In the genomic region with DNA sequence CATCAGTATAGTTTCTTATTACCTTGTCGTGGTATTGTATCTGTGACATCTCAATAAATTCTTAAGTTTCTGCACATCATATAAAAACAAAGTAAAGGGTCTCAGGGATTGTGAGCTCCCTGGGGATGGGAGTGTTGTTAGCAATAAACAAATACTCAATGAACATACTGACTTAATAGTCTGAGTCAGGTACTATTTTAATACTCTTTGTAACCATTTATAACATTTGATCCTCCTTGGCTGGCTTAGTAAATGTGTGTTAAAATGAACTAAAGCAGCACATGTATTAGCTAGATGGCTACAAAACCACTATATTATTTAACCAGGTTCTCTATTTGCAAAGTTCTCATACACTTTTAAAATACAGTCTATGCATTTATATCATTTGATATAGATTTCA, we compare ENCODE assay signal across 11 cellular contexts. TPM values are rescaled to one million over a fixed set of nuclear protein-coding genes. Genes with fewer than 3 reads are reported as not detected.
DNase-seq lines count a peak whose midpoint lies in the region; ATAC-seq and TF ChIP-seq lines count a peak whose summit lies in the region.
"Had no signal": no experiment of that assay in that cellular context is flagged by ENCODE, and none has a peak within 500 bp of the region (broad histone marks: within the 10 kb centered on the region; RNA-seq: fewer than 3 reads in every experiment).

No MANE protein-coding gene starts in this region.

- TF ChIP-seq RAD21 in neural cell (conservative IDR thresholded peaks at IDR 0.05) = no peak

- no peak overlapping the region for H3K27ac Mint-ChIP-seq in Calu3 (ENCODE audit: unreplicated experiment)

- H3K4me2 ChIP-seq in neural cell (ENCODE audit: low read length) = peak overlapping the region; percentile 87

- H3K27ac ChIP-seq in HUES64 (ENCODE audit: low read depth, low read length) (no peak overlapping the region), neural cell (ENCODE audit: low read length) (no peak overlapping the region)

- H3K9me2 ChIP-seq in neural cell (ENCODE audit: insufficient read depth, low read length) = no peaks in the 10 kb centered on the region

- no peak overlapping the region for H2AFZ ChIP-seq in neural cell (ENCODE audit: low read depth, low read length)

- H3K27me3 ChIP-seq in HUES64 (ENCODE audit: insufficient read depth, low read length) (no peaks in the 10 kb centered on the region), adipocyte (replicated peaks; ENCODE audit: control insufficient read depth, insufficient read depth, low read length) (no peaks in the 10 kb centered on the region), neural cell (ENCODE audit: insufficient read depth, low read depth, low read length) (no peaks in the 10 kb centered on the region)
- H3K27me3 ChIP-seq: stomach had no signal

- H3K36me3 Mint-ChIP-seq in Calu3 (ENCODE audit: insufficient read depth, unreplicated experiment) = peaks cover 33% of the 10 kb centered on the region

- no peaks in the 10 kb centered on the region for H3K9me3 ChIP-seq in HUES64 (ENCODE audit: insufficient read depth, low read depth, low read length)
- H3K9me3 ChIP-seq in adipocyte (ENCODE audit: control insufficient read depth, low read length) = no peaks in the 10 kb centered on the region
- no peaks in the 10 kb centered on the region for H3K9me3 ChIP-seq in neural cell (ENCODE audit: low read length)
- H3K9me3 ChIP-seq: stomach had no signal

- peaks cover 20% of the 10 kb centered on the region for H3K79me2 ChIP-seq in neural cell (replicated peaks; ENCODE audit: insufficient read depth, low read length)

- CTCF ChIA-PET in Calu3 (lab: Charles Lee) = no interaction called here

- H3K4me1 ChIP-seq in HUES64 (ENCODE audit: insufficient read depth, low read length) (peaks cover 17% of the 10 kb centered on the region; the same call in 1 of the 2 replicates), adipocyte (ENCODE audit: control insufficient read depth, insufficient read depth, low read length) (peaks cover 30% of the 10 kb centered on the region)

- H3K36me3 ChIP-seq in HUES64 (ENCODE audit: insufficient read depth, low read length) = peaks cover 46% of the 10 kb centered on the region
- peaks cover 26% of the 10 kb centered on the region for H3K36me3 ChIP-seq in adipocyte (ENCODE audit: control insufficient read depth, insufficient read depth, low read length, severe bottlenecking)
- H3K36me3 ChIP-seq in neural cell (ENCODE audit: insufficient read depth, low read length) = no peaks in the 10 kb centered on the region

- intact Hi-C loops in Calu3 (cut with micrococcal nuclease; ENCODE audit: unreplicated experiment) (loop anchor here (2.0 kb wide), 1 partner anchor 74 kb away; no protein-coding TSS in a partner anchor), left colon (cut with DNase I, micrococcal nuclease) (no loop called here)

- no peak for DNase-seq in Calu3
- DNase-seq in adipocyte (ENCODE audit: low read depth) = no peak
- DNase-seq in NCI-H82 (lab: John Stamatoyannopoulos, UW) = no peak
- DNase-seq in SHP77 treated with DMSO at 0.1 percent for 48 hours (lab: John Stamatoyannopoulos, UW) = no peak
- DNase-seq in left colon = no peak
- DNase-seq: activated CD4-positive, CD25-positive, alpha-beta regulatory T cell; erythroblast; NCI-H1694; stomach had no signal

- TF ChIP-seq CTCF in Calu3 (IDR thresholded peaks at IDR 0.05; ENCODE audit: unreplicated experiment) (no peak), neural cell (IDR thresholded peaks at IDR 0.05; ENCODE audit: poor library complexity, severe bottlenecking) (no peak)

- peak overlapping the region; percentile 98 for H3K4me3 Mint-ChIP-seq in Calu3 (ENCODE audit: low read depth, unreplicated experiment)

- H3K9me3 Mint-ChIP-seq in Calu3 (ENCODE audit: low read depth, unreplicated experiment) = no peaks in the 10 kb centered on the region

- H3K9ac ChIP-seq in HUES64 (ENCODE audit: low read depth, low read length) (no peak overlapping the region), adipocyte (ENCODE audit: low read length) (peak overlapping the region; percentile 1), neural cell (ENCODE audit: low read length) (no peak overlapping the region)

- H3K27me3 Mint-ChIP-seq in Calu3 (ENCODE audit: unreplicated experiment) = no peaks in the 10 kb centered on the region

- BruUV-seq in Calu3 (replicated peaks; lab: Mats Ljungman, UMichigan) = no TSS peak

- H3K4me3 ChIP-seq in HUES64 (ENCODE audit: low read length) = peak overlapping the region; percentile 94; the same call in 1 of the 2 replicates
- H3K4me3 ChIP-seq in adipocyte (ENCODE audit: low read length) = peak overlapping the region; percentile 93
- H3K4me3 ChIP-seq in neural cell (ENCODE audit: low read length) = peak overlapping the region; percentile 80

- H3K4me1 Mint-ChIP-seq in Calu3 (ENCODE audit: low read depth, unreplicated experiment) = peaks cover 53% of the 10 kb centered on the region

- WGBS in HUES64 = no CpG with 5 or more reads among the region's 1 CpG

- H3F3A ChIP-seq in neural cell (ENCODE audit: insufficient read depth, low read length, poor library complexity, severe bottlenecking) = no peaks in the 10 kb centered on the region

- H4K20me1 ChIP-seq in neural cell (ENCODE audit: insufficient read depth) = no peaks in the 10 kb centered on the region

- no peak for ATAC-seq in left colon

- TF ChIP-seq EP300 in neural cell (conservative IDR thresholded peaks at IDR 0.05; ENCODE audit: poor library complexity, severe bottlenecking) = no peak

TF ChIP-seq in neural cell, 6 proteins besides CTCF, POLR2A, EP300 and RAD21:
- TF ChIP-seq, protein P1, sequence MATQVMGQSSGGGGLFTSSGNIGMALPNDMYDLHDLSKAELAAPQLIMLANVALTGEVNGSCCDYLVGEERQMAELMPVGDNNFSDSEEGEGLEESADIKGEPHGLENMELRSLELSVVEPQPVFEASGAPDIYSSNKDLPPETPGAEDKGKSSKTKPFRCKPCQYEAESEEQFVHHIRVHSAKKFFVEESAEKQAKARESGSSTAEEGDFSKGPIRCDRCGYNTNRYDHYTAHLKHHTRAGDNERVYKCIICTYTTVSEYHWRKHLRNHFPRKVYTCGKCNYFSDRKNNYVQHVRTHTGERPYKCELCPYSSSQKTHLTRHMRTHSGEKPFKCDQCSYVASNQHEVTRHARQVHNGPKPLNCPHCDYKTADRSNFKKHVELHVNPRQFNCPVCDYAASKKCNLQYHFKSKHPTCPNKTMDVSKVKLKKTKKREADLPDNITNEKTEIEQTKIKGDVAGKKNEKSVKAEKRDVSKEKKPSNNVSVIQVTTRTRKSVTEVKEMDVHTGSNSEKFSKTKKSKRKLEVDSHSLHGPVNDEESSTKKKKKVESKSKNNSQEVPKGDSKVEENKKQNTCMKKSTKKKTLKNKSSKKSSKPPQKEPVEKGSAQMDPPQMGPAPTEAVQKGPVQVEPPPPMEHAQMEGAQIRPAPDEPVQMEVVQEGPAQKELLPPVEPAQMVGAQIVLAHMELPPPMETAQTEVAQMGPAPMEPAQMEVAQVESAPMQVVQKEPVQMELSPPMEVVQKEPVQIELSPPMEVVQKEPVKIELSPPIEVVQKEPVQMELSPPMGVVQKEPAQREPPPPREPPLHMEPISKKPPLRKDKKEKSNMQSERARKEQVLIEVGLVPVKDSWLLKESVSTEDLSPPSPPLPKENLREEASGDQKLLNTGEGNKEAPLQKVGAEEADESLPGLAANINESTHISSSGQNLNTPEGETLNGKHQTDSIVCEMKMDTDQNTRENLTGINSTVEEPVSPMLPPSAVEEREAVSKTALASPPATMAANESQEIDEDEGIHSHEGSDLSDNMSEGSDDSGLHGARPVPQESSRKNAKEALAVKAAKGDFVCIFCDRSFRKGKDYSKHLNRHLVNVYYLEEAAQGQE (IDR thresholded peaks at IDR 0.05; ENCODE audit: borderline replicate concordance) = no peak

RNA-seq across cellular contexts. Expression of a gene that starts 1.8 kb away (rescaled TPM):
- 74.2 and 76.7 TPM in 2 replicates for total RNA-seq in Calu3 (2022)
- polyA plus RNA-seq in HUES64 (2013, experiment 1 of 2) = 51.1 TPM
- 54.9 TPM for polyA plus RNA-seq in HUES64 (2013, experiment 2 of 2)
- polyA plus RNA-seq in neural cell = 29.8 and 34.0 TPM in 2 replicates
- 60.6 and 61.7 TPM in 2 replicates for polyA minus RNA-seq in neural cell
- total RNA-seq in left colon = 10 to 100 TPM; 29.2 to 31.7 TPM
